Comparison of ENCODE assay signal across 1 cellular context in the genomic region with DNA sequence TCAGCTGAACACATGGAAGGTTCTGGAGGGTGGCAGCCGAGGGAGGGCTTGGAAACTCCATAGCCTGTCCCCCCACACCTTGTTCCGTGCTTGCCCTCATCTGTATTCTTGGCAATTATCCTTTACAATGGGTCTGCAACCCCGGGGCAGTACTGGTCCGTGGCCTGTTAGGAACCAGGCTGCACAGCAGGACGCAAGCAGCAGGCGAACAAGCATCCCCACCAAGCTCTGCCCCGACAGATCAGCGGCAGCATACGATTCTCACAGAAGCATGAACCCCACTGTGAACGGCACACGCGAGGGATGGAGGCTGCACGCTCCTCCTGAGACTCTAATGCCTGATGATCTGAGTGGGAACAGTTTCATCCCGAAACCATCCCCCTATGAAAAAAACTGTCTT.
TF ChIP-seq lines count a peak whose summit lies in the region.

No MANE protein-coding gene starts in this region.

TF ChIP-seq in K562, 482 proteins besides CTCF, POLR2A, EP300 and RAD21:
- TF ChIP-seq RBFOX2 (IDR thresholded peaks at IDR 0.05; ENCODE audit: low read depth, low read length), result peak; percentile 40; the same call in 1 of the 2 replicates
- no peak for TF ChIP-seq ELF1 (tag; IDR thresholded peaks at IDR 0.05)
